17 cellular contexts compared by ENCODE assay signal in the genomic region with DNA sequence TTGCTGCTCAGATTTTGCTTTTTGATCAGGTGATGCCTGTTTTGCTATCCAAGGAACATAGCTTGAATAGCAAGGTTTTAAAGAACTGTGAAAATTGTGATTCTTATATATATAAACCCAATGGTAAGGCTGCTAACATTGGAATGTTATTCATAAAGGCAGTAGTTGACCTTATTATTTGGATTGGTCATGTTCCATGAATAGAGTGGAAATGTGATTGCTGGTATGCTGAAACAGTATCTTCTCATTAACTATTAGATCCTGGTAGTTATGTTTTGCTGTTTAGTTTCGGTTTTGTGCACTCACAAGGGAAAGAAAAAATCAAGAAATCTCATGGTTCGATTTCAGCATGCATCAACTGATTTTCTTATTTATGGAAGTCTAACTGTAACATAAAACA.
"Had no signal": no experiment of that assay in that cellular context is flagged by ENCODE, and none has a peak within 500 bp of the region (broad histone marks: within the 10 kb centered on the region; RNA-seq: fewer than 3 reads in every experiment).

No MANE protein-coding gene starts in this region.

- H3K27me3 Mint-ChIP-seq: activated CD8-positive, alpha-beta memory T cell treated with anti-CD3 and anti-CD28 coated beads, Interleukin-2, amount 10 ng/mL, durations not matched to agents 7 days and 5 days; activated naive CD4-positive, alpha-beta T cell treated with anti-CD3 and anti-CD28 coated beads, Interleukin-2, amount 50 U/mL, for 24 hours; activated T-cell treated with anti-CD3 and anti-CD28 coated beads, Interleukin-2, amount 50 U/mL, for 24 hours; stimulated activated naive CD8-positive, alpha-beta T cell treated with anti-CD3 and anti-CD28 coated beads, Interleukin-15, Interleukin-2, amounts not matched to agents 100 ng/mL and 50 ng/mL, for 24 hours had no signal

- H3K27me3 ChIP-seq: breast epithelium, gastrocnemius medialis, heart right ventricle, upper lobe of left lung had no signal

- H3K36me3 ChIP-seq: breast epithelium, gastrocnemius medialis, heart right ventricle, upper lobe of left lung had no signal

- H3K4me3 ChIP-seq: breast epithelium, heart right ventricle had no signal

- H3K27ac ChIP-seq: breast epithelium, gastrocnemius medialis, heart right ventricle, upper lobe of left lung had no signal

- H3K4me3 Mint-ChIP-seq: activated CD8-positive, alpha-beta memory T cell treated with anti-CD3 and anti-CD28 coated beads, Interleukin-2, amount 10 ng/mL, durations not matched to agents 7 days and 5 days; activated naive CD4-positive, alpha-beta T cell treated with anti-CD3 and anti-CD28 coated beads, Interleukin-2, amount 50 U/mL, for 24 hours; activated T-cell treated with anti-CD3 and anti-CD28 coated beads, Interleukin-2, amount 50 U/mL, for 24 hours; stimulated activated naive CD8-positive, alpha-beta T cell treated with anti-CD3 and anti-CD28 coated beads, Interleukin-15, Interleukin-2, amounts not matched to agents 100 ng/mL and 50 ng/mL, for 24 hours had no signal

- FAIRE-seq: islet of Langerhans had no signal

- H3K9me3 Mint-ChIP-seq: activated naive CD4-positive, alpha-beta T cell treated with anti-CD3 and anti-CD28 coated beads, Interleukin-2, amount 50 U/mL, for 24 hours; activated T-cell treated with anti-CD3 and anti-CD28 coated beads, Interleukin-2, amount 50 U/mL, for 24 hours; stimulated activated naive CD8-positive, alpha-beta T cell treated with anti-CD3 and anti-CD28 coated beads, Interleukin-15, Interleukin-2, amounts not matched to agents 100 ng/mL and 50 ng/mL, for 24 hours had no signal

- H3K4me1 Mint-ChIP-seq: activated CD8-positive, alpha-beta memory T cell treated with anti-CD3 and anti-CD28 coated beads, Interleukin-2, amount 10 ng/mL, durations not matched to agents 7 days and 5 days; activated naive CD4-positive, alpha-beta T cell treated with anti-CD3 and anti-CD28 coated beads, Interleukin-2, amount 50 U/mL, for 24 hours had no signal

- H3K9me3 ChIP-seq: breast epithelium, gastrocnemius medialis, heart right ventricle, upper lobe of left lung had no signal

- H3K36me3 Mint-ChIP-seq: activated CD8-positive, alpha-beta memory T cell treated with anti-CD3 and anti-CD28 coated beads, Interleukin-2, amount 10 ng/mL, durations not matched to agents 7 days and 5 days; activated naive CD4-positive, alpha-beta T cell treated with anti-CD3 and anti-CD28 coated beads, Interleukin-2, amount 50 U/mL, for 24 hours had no signal

- ATAC-seq: activated CD8-positive, alpha-beta memory T cell treated with anti-CD3 and anti-CD28 coated beads, Interleukin-2, amount 10 ng/mL, durations not matched to agents 7 days and 5 days; heart right ventricle; right cardiac atrium had no signal

- DNase-seq: activated CD4-positive, alpha-beta T cell treated with anti-CD3 and anti-CD28 coated beads, Interleukin-2, amount 50 U/mL, for 48 hours; activated CD4-positive, CD25-positive, alpha-beta regulatory T cell treated with anti-CD3 and anti-CD28 coated beads, Interleukin-2, amount 50 U/mL, for 72 hours; activated CD8-positive, alpha-beta memory T cell treated with anti-CD3 and anti-CD28 coated beads, Interleukin-2, amount 10 ng/mL, durations not matched to agents 7 days and 5 days; activated effector memory CD4-positive, alpha-beta T cell treated with Interleukin-2 at 50 U/mL for 16 hours; activated T-cell treated with anti-CD3 and anti-CD28 coated beads, Interleukin-2, amount 50 U/mL, for 24 hours; amniotic stem cell; gastrocnemius medialis; heart right ventricle; posterior cingulate gyrus; right cardiac atrium; stimulated activated CD4-positive, alpha-beta T cell treated with anti-CD3 and anti-CD28 coated beads, Interleukin-2, amount 100 ng/mL, for 48 hours; T-helper 9 cell; upper lobe of left lung had no signal

- H3K4me1 ChIP-seq: breast epithelium had no signal

- H3K27ac Mint-ChIP-seq: activated CD8-positive, alpha-beta memory T cell treated with anti-CD3 and anti-CD28 coated beads, Interleukin-2, amount 10 ng/mL, durations not matched to agents 7 days and 5 days; activated naive CD4-positive, alpha-beta T cell treated with anti-CD3 and anti-CD28 coated beads, Interleukin-2, amount 50 U/mL, for 24 hours; activated T-cell treated with anti-CD3 and anti-CD28 coated beads, Interleukin-2, amount 50 U/mL, for 24 hours; stimulated activated naive CD8-positive, alpha-beta T cell treated with anti-CD3 and anti-CD28 coated beads, Interleukin-15, Interleukin-2, amounts not matched to agents 100 ng/mL and 50 ng/mL, for 24 hours had no signal
